1 cellular context compared by ENCODE assay signal in genomic region chr1:229370601-229371021, GRCh38.
TF ChIP-seq lines count a peak whose summit lies in the region.

No MANE protein-coding gene starts in this region.

TF ChIP-seq in HEK293, 187 proteins besides CTCF, POLR2A, EP300 and RAD21 (continued from another document):
- TF ChIP-seq PRDM2 (tag by site-specific recombination; IDR thresholded peaks at IDR 0.05; ENCODE audit: borderline replicate concordance), result no peak
